Comparison of ENCODE assay signal across 9 cellular contexts in the genomic region with DNA sequence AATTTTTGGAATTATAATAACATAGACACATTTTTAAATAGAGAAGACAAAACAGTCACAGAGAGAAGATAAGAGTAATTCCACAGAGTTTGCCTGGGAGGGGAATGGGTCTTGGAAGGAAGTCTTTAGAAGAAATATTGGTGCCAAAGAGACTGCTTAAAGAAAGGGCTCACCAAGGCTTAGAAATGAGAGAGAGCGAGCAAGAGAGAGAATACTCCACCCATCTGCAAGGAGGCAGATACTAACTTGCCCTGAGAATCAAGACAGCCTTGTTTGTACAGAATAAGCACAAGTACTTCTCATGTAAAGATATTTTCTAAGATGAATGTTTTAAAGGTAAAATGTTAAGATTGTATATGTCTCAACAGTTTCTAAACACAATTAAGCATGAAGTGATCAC.
DNase-seq lines count a peak whose midpoint lies in the region; ATAC-seq and TF ChIP-seq lines count a peak whose summit lies in the region.
"Had no signal": no experiment of that assay in that cellular context is flagged by ENCODE, and none has a peak within 500 bp of the region (broad histone marks: within the 10 kb centered on the region; RNA-seq: fewer than 3 reads in every experiment).

No MANE protein-coding gene starts in this region.

- POLR2A ChIA-PET in GM10248 (lab: Yijun Ruan, JAX) = no interaction called here

- H4K20me1 ChIP-seq in hepatocyte (ENCODE audit: insufficient read depth, poor library complexity, severe bottlenecking) = no peaks in the 10 kb centered on the region

- DNase-seq in NB4 (ENCODE audit: low read depth) (peak; percentile 25), hepatocyte (ENCODE audit: low spot score) (no peak), NCI-H187 treated with DMSO at 0.1 percent for 48 hours (lab: John Stamatoyannopoulos, UW) (no peak), SHP77 treated with DMSO at 0.1 percent for 48 hours (lab: John Stamatoyannopoulos, UW) (no peak), GM10248 (ENCODE audit: extremely low spot score) (no peak)
- DNase-seq in activated naive CD8-positive, alpha-beta T cell treated with anti-CD3 and anti-CD28 coated beads, Interleukin-2, amount 50 U/mL, for 24 hours = no peak
- DNase-seq: NCI-H510A treated with DMSO at 0.1 percent for 48 hours had no signal

- no peak overlapping the region for H3K4me3 Mint-ChIP-seq in activated naive CD8-positive, alpha-beta T cell treated with anti-CD3 and anti-CD28 coated beads, Interleukin-2, amount 50 U/mL, for 24 hours
- no peak overlapping the region for H3K4me3 Mint-ChIP-seq in stimulated activated memory B cell treated with anti-CD40 and anti-IgM and Interleukin-4, amounts not matched to agents 10 μg/mL and 1 μg/mL and 100 μg/mL, for 72 hours

- no peaks in the 10 kb centered on the region for H3K79me2 ChIP-seq in hepatocyte

- peaks cover 20% of the 10 kb centered on the region for H3K4me1 ChIP-seq in hepatocyte (ENCODE audit: insufficient read depth)

- peak overlapping the region; percentile 56 for H3K4me2 ChIP-seq in hepatocyte

- no peak overlapping the region for H2AFZ ChIP-seq in hepatocyte

- H3K27me3 ChIP-seq in hepatocyte = no peaks in the 10 kb centered on the region

- no peaks in the 10 kb centered on the region for H3K36me3 Mint-ChIP-seq in activated naive CD8-positive, alpha-beta T cell treated with anti-CD3 and anti-CD28 coated beads, Interleukin-2, amount 50 U/mL, for 24 hours (ENCODE audit: low read depth)
- H3K36me3 Mint-ChIP-seq in stimulated activated memory B cell treated with anti-CD40 and anti-IgM and Interleukin-4, amounts not matched to agents 10 μg/mL and 1 μg/mL and 100 μg/mL, for 72 hours = no peaks in the 10 kb centered on the region

- TF ChIP-seq POLR2A in NB4 (IDR thresholded peaks at IDR 0.05; ENCODE audit: extremely low read depth, insufficient read length) = no peak

- CTCF ChIA-PET in GM10248 (lab: Yijun Ruan, JAX) = no interaction called here

- no peaks in the 10 kb centered on the region for H3K9me2 ChIP-seq in hepatocyte (replicated peaks; ENCODE audit: insufficient read depth)

- TF ChIP-seq CTCF in NB4 (IDR thresholded peaks at IDR 0.05; ENCODE audit: low read depth, low read length) = no peak
- TF ChIP-seq CTCF in hepatocyte (IDR thresholded peaks at IDR 0.05; ENCODE audit: poor library complexity) = no peak
- TF ChIP-seq CTCF in GM10248 (IDR thresholded peaks at IDR 0.05; ENCODE audit: control extremely low read depth, extremely low read depth, low read depth, missing control alignments) = no peak

- ATAC-seq in activated naive CD8-positive, alpha-beta T cell treated with anti-CD3 and anti-CD28 coated beads, Interleukin-2, amount 50 U/mL, for 24 hours = no peak
- no peak for ATAC-seq in stimulated activated memory B cell treated with anti-CD40 and anti-IgM and Interleukin-4, amounts not matched to agents 10 μg/mL and 1 μg/mL and 100 μg/mL, for 72 hours
- ATAC-seq in GM19023 (IDR thresholded peaks at IDR 0.05; ENCODE audit: unreplicated experiment) = no peak

- H3K9me3 Mint-ChIP-seq in activated naive CD8-positive, alpha-beta T cell treated with anti-CD3 and anti-CD28 coated beads, Interleukin-2, amount 50 U/mL, for 24 hours = no peaks in the 10 kb centered on the region
- H3K9me3 Mint-ChIP-seq in stimulated activated memory B cell treated with anti-CD40 and anti-IgM and Interleukin-4, amounts not matched to agents 10 μg/mL and 1 μg/mL and 100 μg/mL, for 72 hours = no peaks in the 10 kb centered on the region

- peak overlapping the region; percentile 28 for H3K27ac ChIP-seq in hepatocyte

- no peaks in the 10 kb centered on the region for H3K27me3 Mint-ChIP-seq in activated naive CD8-positive, alpha-beta T cell treated with anti-CD3 and anti-CD28 coated beads, Interleukin-2, amount 50 U/mL, for 24 hours
- H3K27me3 Mint-ChIP-seq in stimulated activated memory B cell treated with anti-CD40 and anti-IgM and Interleukin-4, amounts not matched to agents 10 μg/mL and 1 μg/mL and 100 μg/mL, for 72 hours = no peaks in the 10 kb centered on the region

- H3K36me3 ChIP-seq in hepatocyte (replicated peaks; ENCODE audit: insufficient read depth, low read depth) = no peaks in the 10 kb centered on the region

- H3K4me1 Mint-ChIP-seq in activated naive CD8-positive, alpha-beta T cell treated with anti-CD3 and anti-CD28 coated beads, Interleukin-2, amount 50 U/mL, for 24 hours = peaks cover 35% of the 10 kb centered on the region
- H3K4me1 Mint-ChIP-seq in stimulated activated memory B cell treated with anti-CD40 and anti-IgM and Interleukin-4, amounts not matched to agents 10 μg/mL and 1 μg/mL and 100 μg/mL, for 72 hours = peaks cover 34% of the 10 kb centered on the region

- peak overlapping the region; percentile 25 for H3K27ac Mint-ChIP-seq in activated naive CD8-positive, alpha-beta T cell treated with anti-CD3 and anti-CD28 coated beads, Interleukin-2, amount 50 U/mL, for 24 hours
- peak overlapping the region; percentile 48 for H3K27ac Mint-ChIP-seq in stimulated activated memory B cell treated with anti-CD40 and anti-IgM and Interleukin-4, amounts not matched to agents 10 μg/mL and 1 μg/mL and 100 μg/mL, for 72 hours

- H3K4me3 ChIP-seq in NB4 (ENCODE audit: low read depth, low read length) = no peak overlapping the region
- no peak overlapping the region for H3K4me3 ChIP-seq in hepatocyte

- H3K9me3 ChIP-seq in hepatocyte (ENCODE audit: low read depth) = no peaks in the 10 kb centered on the region

- WGBS in hepatocyte (ENCODE audit: low lambda C conversion rate, missing lambda C conversion rate) = 83% methylated on average over 1 of the region's 1 CpG
